Comparison of ENCODE assay signal across 7 cellular contexts in the genomic region with DNA sequence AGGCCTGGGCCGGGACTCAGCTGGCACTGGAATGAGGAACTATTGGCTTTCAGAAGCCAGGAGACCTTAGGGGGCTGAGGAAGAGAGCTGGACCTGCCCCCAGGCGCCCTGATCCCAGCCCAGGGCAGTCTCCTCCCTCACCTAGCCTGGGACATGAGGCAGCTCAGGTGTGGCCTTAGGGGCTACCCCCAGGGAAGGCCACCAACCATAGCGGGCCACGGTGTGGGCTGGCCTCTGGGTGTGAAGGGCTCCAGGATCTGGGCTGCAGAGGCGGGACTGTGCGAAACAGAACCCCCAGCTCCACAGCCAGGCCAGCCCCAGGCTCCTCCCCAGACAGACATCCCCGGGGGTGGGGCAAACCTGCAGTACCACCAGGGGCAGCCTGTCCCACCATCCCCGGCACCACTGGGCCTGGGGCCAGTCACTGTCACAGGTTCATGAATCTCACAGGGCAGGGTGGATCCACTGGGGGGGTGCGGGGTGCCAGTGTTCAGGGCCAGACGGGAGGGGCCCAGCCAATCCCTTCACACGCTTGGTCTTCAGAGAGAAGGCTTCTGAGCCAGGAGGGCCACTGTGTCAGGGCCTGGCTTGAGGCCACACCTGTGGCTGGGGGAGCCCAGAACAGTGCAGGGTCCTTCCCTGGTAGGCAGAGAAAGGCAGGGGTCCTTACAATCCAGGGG. TPM values are rescaled to one million over a fixed set of nuclear protein-coding genes. Genes with fewer than 3 reads are reported as not detected.
DNase-seq lines count a peak whose midpoint lies in the region; ATAC-seq and TF ChIP-seq lines count a peak whose summit lies in the region.
"Had no signal": no experiment of that assay in that cellular context is flagged by ENCODE, and none has a peak within 500 bp of the region (broad histone marks: within the 10 kb centered on the region; RNA-seq: fewer than 3 reads in every experiment).

No MANE protein-coding gene starts in this region.

- ATAC-seq in GM19455 (IDR thresholded peaks at IDR 0.05; ENCODE audit: unreplicated experiment): no peak
- ATAC-seq in activated CD4-positive, alpha-beta T cell treated with anti-CD3 and anti-CD28 coated beads for 36 hours: no peak
- ATAC-seq: gastrocnemius medialis had no signal

- H3K4me1 ChIP-seq in ACC112 (ENCODE audit: control insufficient read depth, insufficient read depth, low read length, unreplicated experiment) (peaks cover 59% of the 10 kb centered on the region), OCI-LY3 (ENCODE audit: low read length) (peaks cover 43% of the 10 kb centered on the region), hepatocyte (ENCODE audit: insufficient read depth) (peaks cover 79% of the 10 kb centered on the region)

- CTCF ChIA-PET in activated CD4-positive, alpha-beta T cell treated with anti-CD3 and anti-CD28 coated beads for 36 hours (lab: Charles Lee): no interaction called here

- H3K27ac ChIP-seq in ACC112 (ENCODE audit: low read depth, low read length) (peak overlapping the region; percentile 81), OCI-LY3 (ENCODE audit: low read length) (peak overlapping the region; percentile 92), hepatocyte (peak overlapping the region; percentile 98)

- H3K9me3 ChIP-seq in OCI-LY3 (ENCODE audit: insufficient read depth, low read length) (no peaks in the 10 kb centered on the region), hepatocyte (ENCODE audit: low read depth) (no peaks in the 10 kb centered on the region)
- H3K9me3 ChIP-seq: gastrocnemius medialis had no signal

- TF ChIP-seq CTCF in OCI-LY3 (IDR thresholded peaks at IDR 0.05; ENCODE audit: low read depth, low read length) (no peak), hepatocyte (IDR thresholded peaks at IDR 0.05; ENCODE audit: poor library complexity) (peak; percentile 3)

- no peak overlapping the region for H2AFZ ChIP-seq in ACC112 (ENCODE audit: low read length, unreplicated experiment)
- H2AFZ ChIP-seq in OCI-LY3 (ENCODE audit: low read depth, low read length): no peak overlapping the region
- no peak overlapping the region for H2AFZ ChIP-seq in hepatocyte

- H3K9me2 ChIP-seq in hepatocyte (replicated peaks; ENCODE audit: insufficient read depth): no peaks in the 10 kb centered on the region

- no peak overlapping the region for H3K4me3 Mint-ChIP-seq in immature natural killer cell
- no peak overlapping the region for H3K4me3 Mint-ChIP-seq in activated CD4-positive, alpha-beta T cell treated with anti-CD3 and anti-CD28 coated beads for 36 hours

- H3K27me3 ChIP-seq in ACC112 (ENCODE audit: insufficient read depth, low read length) (no peaks in the 10 kb centered on the region), OCI-LY3 (ENCODE audit: low read depth, low read length) (no peaks in the 10 kb centered on the region), hepatocyte (no peaks in the 10 kb centered on the region)

- H3K9me3 Mint-ChIP-seq in immature natural killer cell: no peaks in the 10 kb centered on the region
- no peaks in the 10 kb centered on the region for H3K9me3 Mint-ChIP-seq in activated CD4-positive, alpha-beta T cell treated with anti-CD3 and anti-CD28 coated beads for 36 hours (ENCODE audit: low read depth)

- POLR2A ChIA-PET in activated CD4-positive, alpha-beta T cell treated with anti-CD3 and anti-CD28 coated beads for 36 hours (lab: Charles Lee): no interaction called here

- intact Hi-C loops in activated CD4-positive, alpha-beta T cell treated with anti-CD3 and anti-CD28 coated beads for 36 hours (cut with DNase I, micrococcal nuclease): no loop called here

- DNase-seq in hepatocyte (ENCODE audit: low spot score): peak; percentile 83
- no peak for DNase-seq in immature natural killer cell
- DNase-seq in activated CD4-positive, alpha-beta T cell treated with anti-CD3 and anti-CD28 coated beads for 36 hours: no peak

- peaks cover 62% of the 10 kb centered on the region for H3K79me2 ChIP-seq in ACC112 (ENCODE audit: control insufficient read depth, insufficient read depth, low read length, unreplicated experiment)
- H3K79me2 ChIP-seq in OCI-LY3 (ENCODE audit: low read length): peaks cover 73% of the 10 kb centered on the region
- H3K79me2 ChIP-seq in hepatocyte: peaks cover 80% of the 10 kb centered on the region

- H4K20me1 ChIP-seq in OCI-LY3 (ENCODE audit: insufficient read depth, low read length): peaks cover 33% of the 10 kb centered on the region
- peaks cover 52% of the 10 kb centered on the region for H4K20me1 ChIP-seq in hepatocyte (ENCODE audit: insufficient read depth, poor library complexity, severe bottlenecking)

- peaks cover 2 to 6% (median 3%) of the 10 kb centered on the region in 3 donors for H3K27me3 Mint-ChIP-seq in immature natural killer cell (ENCODE audit: low read depth in 3 of 3)
- peaks cover 19% of the 10 kb centered on the region for H3K27me3 Mint-ChIP-seq in activated CD4-positive, alpha-beta T cell treated with anti-CD3 and anti-CD28 coated beads for 36 hours

- no peak overlapping the region for H3K27ac Mint-ChIP-seq in immature natural killer cell
- H3K27ac Mint-ChIP-seq in activated CD4-positive, alpha-beta T cell treated with anti-CD3 and anti-CD28 coated beads for 36 hours: no peak overlapping the region

- H3K36me3 Mint-ChIP-seq in immature natural killer cell: no peaks in the 10 kb centered on the region
- H3K36me3 Mint-ChIP-seq in activated CD4-positive, alpha-beta T cell treated with anti-CD3 and anti-CD28 coated beads for 36 hours (ENCODE audit: low read depth): no peaks in the 10 kb centered on the region

- H3K9ac ChIP-seq in OCI-LY3 (ENCODE audit: low read length): peak overlapping the region; percentile 71

- H3K4me3 ChIP-seq in ACC112 (ENCODE audit: low read depth, low read length) (peak overlapping the region; percentile 21; the same call in 1 of the 2 replicates), OCI-LY3 (ENCODE audit: low read length) (peak overlapping the region; percentile 68), hepatocyte (no peak overlapping the region)
- H3K4me3 ChIP-seq: gastrocnemius medialis had no signal

- H3K4me1 Mint-ChIP-seq in immature natural killer cell: peaks cover 0 to 3% of the 10 kb centered on the region in 2 donors
- peaks cover 6% of the 10 kb centered on the region for H3K4me1 Mint-ChIP-seq in activated CD4-positive, alpha-beta T cell treated with anti-CD3 and anti-CD28 coated beads for 36 hours

- WGBS in hepatocyte (ENCODE audit: low lambda C conversion rate, missing lambda C conversion rate): 59% methylated on average over 11 of the region's 11 CpGs

- H3K4me2 ChIP-seq in OCI-LY3 (ENCODE audit: low read length) (peak overlapping the region; percentile 90), hepatocyte (peak overlapping the region; percentile 98)

- H3K36me3 ChIP-seq in ACC112 (ENCODE audit: insufficient read depth, low read length) (no peaks in the 10 kb centered on the region), OCI-LY3 (replicated peaks; ENCODE audit: low read depth, low read length) (no peaks in the 10 kb centered on the region), hepatocyte (replicated peaks; ENCODE audit: insufficient read depth, low read depth) (no peaks in the 10 kb centered on the region)
- H3K36me3 ChIP-seq: gastrocnemius medialis had no signal

RNA-seq across cellular contexts. Expression of a gene that starts 3.5 kb away (rescaled TPM):
- 91.4 and 113 TPM in 2 replicates for total RNA-seq in hepatocyte
- polyA plus RNA-seq in hepatocyte: 147 and 158 TPM in 2 replicates
- 1 to 10 TPM in 2 of 3 donors, not detected in 1; 1.1 to 1.6 TPM for polyA plus RNA-seq in immature natural killer cell
- 1 to 10 TPM; 5.5 to 6.3 TPM for total RNA-seq in activated CD4-positive, alpha-beta T cell treated with anti-CD3 and anti-CD28 coated beads for 36 hours

RNA-seq across cellular contexts. Expression of a gene that starts 22.8 kb away (rescaled TPM):
- total RNA-seq in hepatocyte: 3.1 and 3.3 TPM in 2 replicates
- polyA plus RNA-seq in hepatocyte: 8.7 and 9.0 TPM in 2 replicates
- polyA plus RNA-seq in immature natural killer cell: under 1 TPM in 2 of 3 donors, not detected in 1; 0.23 to 0.34 TPM
- 1 to 10 TPM; 2.8 TPM for total RNA-seq in activated CD4-positive, alpha-beta T cell treated with anti-CD3 and anti-CD28 coated beads for 36 hours

RNA-seq across cellular contexts. Expression of a gene that starts 33.8 kb away (rescaled TPM):
- total RNA-seq in hepatocyte: 1.4 and 2.3 TPM in 2 replicates
- polyA plus RNA-seq in hepatocyte (0.62 and 1.1 TPM in 2 replicates), immature natural killer cell (under 1 TPM in 2 of 3 donors, not detected in 1; 0.12 to 0.22 TPM)
- 10 to 100 TPM; 11.6 to 13.6 TPM for total RNA-seq in activated CD4-positive, alpha-beta T cell treated with anti-CD3 and anti-CD28 coated beads for 36 hours

RNA-seq across cellular contexts. Expression of a gene that starts 39.1 kb away (rescaled TPM):
- total RNA-seq in hepatocyte: 43.9 and 57.9 TPM in 2 replicates
- polyA plus RNA-seq in hepatocyte (44.1 and 47.0 TPM in 2 replicates), immature natural killer cell (10 to 100 TPM; 13.5 to 43.5 (median 19.6) TPM)
- total RNA-seq in activated CD4-positive, alpha-beta T cell treated with anti-CD3 and anti-CD28 coated beads for 36 hours: 10 to 100 TPM; 37.3 to 39.5 TPM

RNA-seq across cellular contexts. Expression of a gene that starts 42.5 kb away (rescaled TPM):
- 12.5 and 13.8 TPM in 2 replicates for total RNA-seq in hepatocyte
- polyA plus RNA-seq in hepatocyte (33.8 and 51.4 TPM in 2 replicates), immature natural killer cell (under 1 TPM in 2 of 3 donors, not detected in 1; 0.13 to 0.31 TPM)
- 1 to 10 TPM; 5.4 to 8.1 TPM for total RNA-seq in activated CD4-positive, alpha-beta T cell treated with anti-CD3 and anti-CD28 coated beads for 36 hours

Comparison
In these comparisons a context has a peak if more than half of its experiments do, and no peak if none do; other contexts are left out.
1. RNA of a gene that starts 3.5 kb away (total RNA-seq): 91.4 to 113 TPM in hepatocyte; 5.5 to 6.3 TPM in activated CD4-positive, alpha-beta T cell treated with anti-CD3 and anti-CD28 coated beads for 36 hours; every median in the first group is over 10 times any median in the second.
2. Peak in every context shown above with its lines, with median percentiles within 50 percentile points of each other: H3K27ac ChIP-seq.